In the genomic region with DNA sequence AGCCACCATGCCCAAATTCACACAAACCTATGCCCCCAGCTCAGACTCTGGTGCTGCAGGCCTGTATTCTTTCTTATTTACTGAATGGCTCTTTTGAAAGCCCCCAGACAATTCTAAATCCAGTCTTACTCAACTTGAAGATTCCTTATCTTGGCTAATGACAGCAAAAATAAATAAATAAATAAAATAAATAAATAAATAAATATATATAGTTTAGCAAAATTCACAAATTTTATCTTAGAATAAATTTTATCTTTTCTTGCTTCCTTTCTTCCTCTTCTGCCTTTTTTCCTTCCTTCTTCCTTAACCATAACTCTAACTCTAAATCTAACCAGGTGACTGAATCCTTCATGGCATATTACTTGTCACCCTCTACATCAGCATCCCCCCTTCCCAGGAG, we compare ENCODE assay signal across 1 cellular context.
A peak's percentile ranks its signal among the peaks of the same experiment; 100 is the strongest.
TF ChIP-seq lines count a peak whose summit lies in the region.

No MANE protein-coding gene starts in this region.

TF ChIP-seq in HEK293, 187 proteins besides CTCF, POLR2A, EP300 and RAD21 (continued from another document):
- TF ChIP-seq ZNF18 (tag by site-specific recombination; IDR thresholded peaks at IDR 0.05) (0 out of 2 replicates have a peak, but pooled peaks have one; percentile 17), ZFP69B (tag by site-specific recombination; IDR thresholded peaks at IDR 0.05) (no peak), ZNF658 (tag by site-specific recombination; IDR thresholded peaks at IDR 0.05) (no peak), INSM2 (tag by site-specific recombination; IDR thresholded peaks at IDR 0.05) (no peak), ZNF157 (tag by site-specific recombination; IDR thresholded peaks at IDR 0.05) (0 out of 2 replicates have a peak, but pooled peaks have one; percentile 24), ZBTB21 (tag by site-specific recombination; IDR thresholded peaks at IDR 0.05) (peak; percentile 66; the same call in 1 of the 2 replicates), ZNF302 (tag by site-specific recombination; IDR thresholded peaks at IDR 0.05; ENCODE audit: low read depth) (peak; percentile 68; the same call in 1 of the 2 replicates), ZNF148 (tag by site-specific recombination; IDR thresholded peaks at IDR 0.05; ENCODE audit: borderline replicate concordance) (no peak), ZBTB1 (tag by site-specific recombination; IDR thresholded peaks at IDR 0.05) (peak; percentile 80; the same call in 1 of the 2 replicates)
- TF ChIP-seq, protein P1, sequence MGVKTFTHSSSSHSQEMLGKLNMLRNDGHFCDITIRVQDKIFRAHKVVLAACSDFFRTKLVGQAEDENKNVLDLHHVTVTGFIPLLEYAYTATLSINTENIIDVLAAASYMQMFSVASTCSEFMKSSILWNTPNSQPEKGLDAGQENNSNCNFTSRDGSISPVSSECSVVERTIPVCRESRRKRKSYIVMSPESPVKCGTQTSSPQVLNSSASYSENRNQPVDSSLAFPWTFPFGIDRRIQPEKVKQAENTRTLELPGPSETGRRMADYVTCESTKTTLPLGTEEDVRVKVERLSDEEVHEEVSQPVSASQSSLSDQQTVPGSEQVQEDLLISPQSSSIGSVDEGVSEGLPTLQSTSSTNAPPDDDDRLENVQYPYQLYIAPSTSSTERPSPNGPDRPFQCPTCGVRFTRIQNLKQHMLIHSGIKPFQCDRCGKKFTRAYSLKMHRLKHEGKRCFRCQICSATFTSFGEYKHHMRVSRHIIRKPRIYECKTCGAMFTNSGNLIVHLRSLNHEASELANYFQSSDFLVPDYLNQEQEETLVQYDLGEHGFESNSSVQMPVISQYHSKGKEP (tag by site-specific recombination; IDR thresholded peaks at IDR 0.05): no peak
